Comparison of ENCODE assay signal across 17 cellular contexts in genomic region chr19:10744848-10745293, GRCh38. TPM values are rescaled to one million over a fixed set of nuclear protein-coding genes. Genes with fewer than 3 reads are reported as not detected.
DNase-seq lines count a peak whose midpoint lies in the region; ATAC-seq and TF ChIP-seq lines count a peak whose summit lies in the region.
"Had no signal": no experiment of that assay in that cellular context is flagged by ENCODE, and none has a peak within 500 bp of the region (broad histone marks: within the 10 kb centered on the region; RNA-seq: fewer than 3 reads in every experiment).

No MANE protein-coding gene starts in this region.

- no peak overlapping the region for H3K4me3 ChIP-seq in mucosa of stomach (ENCODE audit: low read length)
- H3K4me3 ChIP-seq: HAP-1, K562, ovary, SJSA1 had no signal

- H3K36me3 Mint-ChIP-seq in endothelial cell (ENCODE audit: low read depth, unreplicated experiment): peaks cover 11% of the 10 kb centered on the region
- peaks cover 13% of the 10 kb centered on the region for H3K36me3 Mint-ChIP-seq in type B pancreatic cell

- no peaks in the 10 kb centered on the region for H3K27me3 ChIP-seq in mucosa of stomach (ENCODE audit: control insufficient read depth, insufficient read depth, low read length)
- H3K27me3 ChIP-seq: ovary, SJSA1 had no signal

- H3K4me3 Mint-ChIP-seq in endothelial cell (ENCODE audit: unreplicated experiment) (no peak overlapping the region), type B pancreatic cell (peak overlapping the region; percentile 47)
- H3K4me3 Mint-ChIP-seq: stimulated activated naive CD8-positive, alpha-beta T cell treated with anti-CD3 and anti-CD28 coated beads, Interleukin-15, Interleukin-2, amounts not matched to agents 100 ng/mL and 50 ng/mL, for 24 hours had no signal

- H3K36me3 ChIP-seq in mucosa of stomach (ENCODE audit: control insufficient read depth, insufficient read depth, low read length): no peaks in the 10 kb centered on the region
- H3K36me3 ChIP-seq: HAP-1, ovary had no signal

- H3K9me3 Mint-ChIP-seq in endothelial cell (ENCODE audit: unreplicated experiment) (no peaks in the 10 kb centered on the region), type B pancreatic cell (peaks cover 5% of the 10 kb centered on the region)
- H3K9me3 Mint-ChIP-seq: stimulated activated naive CD8-positive, alpha-beta T cell treated with anti-CD3 and anti-CD28 coated beads, Interleukin-15, Interleukin-2, amounts not matched to agents 100 ng/mL and 50 ng/mL, for 24 hours had no signal

- peaks cover 83% of the 10 kb centered on the region for H3K4me1 ChIP-seq in mucosa of stomach (ENCODE audit: control insufficient read depth, insufficient read depth, low read length)
- H3K4me1 ChIP-seq: HAP-1 had no signal

- H3K27me3 Mint-ChIP-seq in endothelial cell (ENCODE audit: unreplicated experiment) (peaks cover 7% of the 10 kb centered on the region), type B pancreatic cell (no peaks in the 10 kb centered on the region)
- H3K27me3 Mint-ChIP-seq: stimulated activated naive CD8-positive, alpha-beta T cell treated with anti-CD3 and anti-CD28 coated beads, Interleukin-15, Interleukin-2, amounts not matched to agents 100 ng/mL and 50 ng/mL, for 24 hours had no signal

- ATAC-seq in Right ventricle myocardium superior (ENCODE audit: poor library complexity) (peak; percentile 8), left ventricle myocardium superior (no peak), GM18511 (IDR thresholded peaks at IDR 0.05; ENCODE audit: unreplicated experiment) (no peak)
- ATAC-seq: K562 had no signal

- H3K9ac ChIP-seq in mucosa of stomach (ENCODE audit: low read length): peak overlapping the region; percentile 64

- H3K27ac Mint-ChIP-seq in endothelial cell (ENCODE audit: unreplicated experiment): peak overlapping the region; percentile 72
- H3K27ac Mint-ChIP-seq in type B pancreatic cell: peak overlapping the region; percentile 41

- DNase-seq in Right ventricle myocardium superior: no peak
- no peak for DNase-seq in left ventricle myocardium superior
- DNase-seq in endothelial cell (ENCODE audit: low spot score): no peak
- no peak for DNase-seq in type B pancreatic cell (ENCODE audit: extremely low spot score, unreplicated experiment)
- no peak for DNase-seq in NCI-H187 (lab: John Stamatoyannopoulos, UW)
- no peak for DNase-seq in stimulated activated CD4-positive, alpha-beta T cell treated with anti-CD3 and anti-CD28 coated beads, Interleukin-12 subunit alpha, Interleukin-12 subunit beta, amount 100 ng/mL, for 4 hours
- DNase-seq: activated CD8-positive, alpha-beta memory T cell treated with anti-CD3 and anti-CD28 coated beads for 24 hours; activated gamma-delta T cell treated with Interleukin-2 at 50 U/mL for 16 hours; effector CD4-positive, alpha-beta T cell; mesendoderm; ovary had no signal

- H3K4me1 Mint-ChIP-seq in endothelial cell (ENCODE audit: unreplicated experiment) (peaks cover 23% of the 10 kb centered on the region), type B pancreatic cell (ENCODE audit: unreplicated experiment) (peaks cover 39% of the 10 kb centered on the region)

- intact Hi-C loops in Right ventricle myocardium superior (cut with DNase I) (no loop called here), left ventricle myocardium superior (cut with micrococcal nuclease) (no loop called here)

- H3K9me3 ChIP-seq in mucosa of stomach (ENCODE audit: control insufficient read depth, low read length): no peaks in the 10 kb centered on the region
- H3K9me3 ChIP-seq: ovary, SJSA1 had no signal

- TF ChIP-seq CTCF in endothelial cell (IDR thresholded peaks at IDR 0.05; ENCODE audit: unreplicated experiment) (no peak), type B pancreatic cell (conservative IDR thresholded peaks at IDR 0.05) (no peak)

RNA-seq across cellular contexts. Expression of gene DNM2, which starts 27.0 kb away (rescaled TPM):
- total RNA-seq in Right ventricle myocardium superior (180 TPM), left ventricle myocardium superior (201 TPM), endothelial cell (ENCODE audit: unreplicated experiment) (184 TPM), type B pancreatic cell (ENCODE audit: low replicate concordance) (119 and 123 TPM in 2 replicates)

RNA-seq across cellular contexts. Expression of gene QTRT1, which starts 43.6 kb away (rescaled TPM):
- 24.8 TPM for total RNA-seq in Right ventricle myocardium superior
- total RNA-seq in left ventricle myocardium superior: 29.1 TPM
- 32.5 TPM for total RNA-seq in endothelial cell (ENCODE audit: unreplicated experiment)
- 39.2 and 67.7 TPM in 2 replicates for total RNA-seq in type B pancreatic cell (ENCODE audit: low replicate concordance)
